ENCODE assay signal across 8 cellular contexts in the genomic region with DNA sequence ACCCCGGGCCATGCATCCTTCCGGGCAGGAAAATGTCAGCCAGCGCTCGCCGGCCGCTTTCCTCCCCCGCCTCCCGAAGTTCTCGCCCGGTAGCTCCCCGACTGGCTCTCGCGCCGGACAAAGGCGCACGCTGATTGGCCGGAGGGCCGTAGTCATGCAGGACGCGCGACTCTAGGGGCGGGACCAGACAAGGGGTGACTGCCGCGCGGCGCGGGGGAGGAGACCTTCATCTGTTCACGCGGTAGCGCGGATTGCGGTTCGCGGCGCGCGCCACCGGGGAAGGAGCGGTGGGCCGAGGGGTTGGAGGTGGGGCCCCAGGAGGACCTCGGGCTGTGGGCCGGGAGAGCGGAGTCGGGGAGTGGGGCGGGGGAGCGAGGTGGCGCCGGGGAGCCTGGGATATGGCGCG. TPM values are rescaled to one million over a fixed set of nuclear protein-coding genes. Genes with fewer than 3 reads are reported as not detected.
DNase-seq lines count a peak whose midpoint lies in the region; ATAC-seq and TF ChIP-seq lines count a peak whose summit lies in the region.

A gene (plus strand): TSS at position 221 of the 406 bp plus-strand sequence. CDS start 178 bp downstream, at position 399.

- WGBS in aorta, 2 donors, result 0 to 1% methylated on average over 44 to 50 of the region's 50 CpGs

- H3K9me3 ChIP-seq in aorta (ENCODE audit: control insufficient read depth, low read length), result no peaks in the 10 kb centered on the region

- H3K4me3 ChIP-seq in astrocyte of the cerebellum (ENCODE audit: low read depth, low read length) (peak within 1 kb of the TSS; percentile 80), rectal smooth muscle tissue (ENCODE audit: low read length) (peak within 1 kb of the TSS; percentile 88), aorta (ENCODE audit: low read length in 2 of 2) (peak within 1 kb of the TSS; percentile 51 to 70)

- in situ Hi-C loops in astrocyte of the cerebellum (cut with HindIII; ENCODE audit: low sequenced_read_pairs), result no loop called here

- DNase-seq in NCI-H2081 (lab: John Stamatoyannopoulos, UW) (peak; percentile 99), T-helper 9 cell (peak; percentile 80), astrocyte of the cerebellum (ENCODE audit: low read depth) (peak; percentile 82), hepatic stellate cell (ENCODE audit: low spot score) (peak; percentile 97), aorta (peak; percentile 99)

- TF ChIP-seq CTCF in astrocyte of the cerebellum (IDR thresholded peaks at IDR 0.05; ENCODE audit: low read depth, low read length, missing control alignments), result no peak

- peak within 1 kb of the TSS; percentile 84 for H3K9ac ChIP-seq in rectal smooth muscle tissue (ENCODE audit: low read length)

- ATAC-seq in GM18517 (IDR thresholded peaks at IDR 0.05; ENCODE audit: unreplicated experiment) (peak; percentile 78), HG03039 (IDR thresholded peaks at IDR 0.05; ENCODE audit: unreplicated experiment) (peak; percentile 97), aorta (ENCODE audit: low FRiP score) (peak; percentile 100)

- H3K36me3 ChIP-seq in rectal smooth muscle tissue (ENCODE audit: control insufficient read depth, insufficient read depth, low read length) (no peaks in the 10 kb centered on the region), aorta (ENCODE audit: control insufficient read depth in 1 of 2, insufficient read depth in 2 of 2, low read length in 1 of 2) (no peaks in the 10 kb centered on the region)

- intact Hi-C loops in aorta (cut with DNase I), result loop anchor here in 1 of 2 donors (5.0 kb wide), 1 partner anchor 66 kb away; a partner anchor contains a TSS

- H3K27me3 ChIP-seq in rectal smooth muscle tissue (ENCODE audit: control insufficient read depth, insufficient read depth, low read length), result no peaks in the 10 kb centered on the region
- H3K27me3 ChIP-seq in aorta (ENCODE audit: control insufficient read depth in 1 of 2, insufficient read depth in 2 of 2, low read length in 1 of 2), result no peaks in the 10 kb centered on the region

- H3K4me1 ChIP-seq in rectal smooth muscle tissue (ENCODE audit: control insufficient read depth, insufficient read depth, low read length) (no peaks in the 10 kb centered on the region), aorta (ENCODE audit: control insufficient read depth in 1 of 2, insufficient read depth in 2 of 2, low read length in 2 of 2) (peaks cover 0 to 2% of the 10 kb centered on the region in 2 donors)

- H3K27ac ChIP-seq in rectal smooth muscle tissue (ENCODE audit: low read depth, low read length) (peak within 1 kb of the TSS; percentile 83), aorta (ENCODE audit: low read depth in 1 of 2, low read length in 2 of 2) (peak within 1 kb of the TSS in 1 of 2 donors; percentile 74)

RNA-seq across cellular contexts. Expression of the gene that starts here (rescaled TPM):
- total RNA-seq in aorta, result 1 to 10 TPM; 6.9 to 7.7 TPM
- 1 to 10 TPM; 2.6 to 3.0 TPM for polyA plus RNA-seq in aorta
